Comparison of ENCODE assay signal across 17 cellular contexts in genomic region chr1:94036721-94037120, GRCh38.
DNase-seq lines count a peak whose midpoint lies in the region; ATAC-seq, FAIRE-seq and TF ChIP-seq lines count a peak whose summit lies in the region.
"Had no signal": no experiment of that assay in that cellular context is flagged by ENCODE, and none has a peak within 500 bp of the region (broad histone marks: within the 10 kb centered on the region; RNA-seq: fewer than 3 reads in every experiment).

No MANE protein-coding gene starts in this region.

- H3K4me3 Mint-ChIP-seq in activated T-cell treated with anti-CD3 and anti-CD28 coated beads, Interleukin-2, amount 50 U/mL, for 72 hours, result peak overlapping the region; percentile 68 to 76
- H3K4me3 Mint-ChIP-seq: activated naive CD8-positive, alpha-beta T cell treated with anti-CD3 and anti-CD28 coated beads, Interleukin-2, amount 50 U/mL, for 24 hours; activated T-cell treated with anti-CD3 and anti-CD28 coated beads, Interleukin-2, amount 50 U/mL, for 24 hours; GM23338 had no signal

- 41% methylated on average over 6 of the region's 6 CpGs for WGBS in urinary bladder
- WGBS in lower leg skin, 2 donors, result 62 to 78% methylated on average over 6 of the region's 6 CpGs

- peaks cover 23% of the 10 kb centered on the region for H3K27me3 Mint-ChIP-seq in activated T-cell treated with anti-CD3 and anti-CD28 coated beads, Interleukin-2, amount 50 U/mL, for 72 hours (ENCODE audit: low read depth)

- no peak for ATAC-seq in activated T-cell treated with anti-CD3 and anti-CD28 coated beads, Interleukin-2, amount 50 U/mL, for 72 hours (replicated peaks in 1 of 2)
- ATAC-seq in GM21390 (IDR thresholded peaks at IDR 0.05; ENCODE audit: unreplicated experiment), result no peak
- ATAC-seq: activated naive CD8-positive, alpha-beta T cell treated with anti-CD3 and anti-CD28 coated beads, Interleukin-2, amount 50 U/mL, for 24 hours; GM23338 had no signal

- TF ChIP-seq POLR2A in lower leg skin (IDR thresholded peaks at IDR 0.05), result no peak

- no peaks in the 10 kb centered on the region for H3K36me3 ChIP-seq in urinary bladder (ENCODE audit: insufficient read depth)

- FAIRE-seq in HTR-8/SVneo (lab: Jason Lieb, UNC), result no peak

- no peak for TF ChIP-seq CTCF in lower leg skin (IDR thresholded peaks at IDR 0.05)

- intact Hi-C loops in lower leg skin (cut with DNase I; ENCODE audit: low total_unique reads), result no loop called here

- H3K4me1 ChIP-seq in urinary bladder (ENCODE audit: insufficient read depth), result peaks cover 3% of the 10 kb centered on the region
- H3K4me1 ChIP-seq: parathyroid adenoma had no signal

- peak overlapping the region; percentile 61 for H3K27ac ChIP-seq in urinary bladder (ENCODE audit: low read depth)
- H3K27ac ChIP-seq: parathyroid adenoma had no signal

- peak overlapping the region; percentile 88 for H3K27ac Mint-ChIP-seq in activated T-cell treated with anti-CD3 and anti-CD28 coated beads, Interleukin-2, amount 50 U/mL, for 72 hours
- H3K27ac Mint-ChIP-seq: activated naive CD8-positive, alpha-beta T cell treated with anti-CD3 and anti-CD28 coated beads, Interleukin-2, amount 50 U/mL, for 24 hours; GM23338 had no signal

- no peak for DNase-seq in activated T-cell treated with anti-CD3 and anti-CD28 coated beads, Interleukin-2, amount 50 U/mL, for 72 hours
- DNase-seq in activated T-cell treated with anti-CD3 and anti-CD28 coated beads, Interleukin-2, amount 50 U/mL, for 48 hours, result no peak
- peak; percentile 79 for DNase-seq in amniotic stem cell (lab: John Stamatoyannopoulos, UW)
- DNase-seq in hepatic stellate cell (ENCODE audit: low spot score), result peak; percentile 67
- DNase-seq in HTR-8/SVneo (ENCODE audit: insufficient read length, low spot score), result no peak
- DNase-seq in lower leg skin (ENCODE audit: low spot score in 2 of 2), result no peak
- DNase-seq: activated CD4-positive, alpha-beta T cell treated with anti-CD3 and anti-CD28 coated beads for 4 hours; activated naive CD8-positive, alpha-beta T cell treated with anti-CD3 and anti-CD28 coated beads, Interleukin-2, amount 50 U/mL, for 24 hours; activated T-cell treated with anti-CD3 and anti-CD28 coated beads, Interleukin-2, amount 50 U/mL, for 24 hours; hippocampal formation; NCI-H1048; stimulated activated CD4-positive, alpha-beta T cell treated with anti-CD3 and anti-CD28 coated beads, Interleukin-12 subunit alpha, Interleukin-12 subunit beta, amount 100 ng/mL, for 4 hours; T-helper 2 cell had no signal

- H3K4me1 Mint-ChIP-seq in activated T-cell treated with anti-CD3 and anti-CD28 coated beads, Interleukin-2, amount 50 U/mL, for 72 hours (ENCODE audit: low read depth), result peaks cover 64% of the 10 kb centered on the region
- H3K4me1 Mint-ChIP-seq: activated naive CD8-positive, alpha-beta T cell treated with anti-CD3 and anti-CD28 coated beads, Interleukin-2, amount 50 U/mL, for 24 hours had no signal

- peaks cover 1% of the 10 kb centered on the region in 2 donors for H3K36me3 Mint-ChIP-seq in activated T-cell treated with anti-CD3 and anti-CD28 coated beads, Interleukin-2, amount 50 U/mL, for 72 hours (ENCODE audit: insufficient read depth in 2 of 2)

- no peaks in the 10 kb centered on the region for H3K9me3 Mint-ChIP-seq in activated T-cell treated with anti-CD3 and anti-CD28 coated beads, Interleukin-2, amount 50 U/mL, for 72 hours
- H3K9me3 Mint-ChIP-seq: activated naive CD8-positive, alpha-beta T cell treated with anti-CD3 and anti-CD28 coated beads, Interleukin-2, amount 50 U/mL, for 24 hours; activated T-cell treated with anti-CD3 and anti-CD28 coated beads, Interleukin-2, amount 50 U/mL, for 24 hours; GM23338 had no signal

- no peak overlapping the region for H3K4me3 ChIP-seq in urinary bladder (ENCODE audit: low read depth, low read length)
- no peak overlapping the region for H3K4me3 ChIP-seq in lower leg skin (ENCODE audit: low read depth, poor library complexity, severe bottlenecking)
- H3K4me3 ChIP-seq: GM23338 had no signal

Comparison
In these comparisons a context has a peak if more than half of its experiments do, and no peak if none do; other contexts are left out.
1. DNase-seq: peak in amniotic stem cell (single experiment) and hepatic stellate cell (single experiment); none in activated T-cell treated with anti-CD3 and anti-CD28 coated beads, Interleukin-2, amount 50 U/mL, for 72 hours (0 of 2), activated T-cell treated with anti-CD3 and anti-CD28 coated beads, Interleukin-2, amount 50 U/mL, for 48 hours (0 of 2), HTR-8/SVneo (single experiment) and lower leg skin (0 of 2).